1 cellular context compared by ENCODE assay signal in the genomic region with DNA sequence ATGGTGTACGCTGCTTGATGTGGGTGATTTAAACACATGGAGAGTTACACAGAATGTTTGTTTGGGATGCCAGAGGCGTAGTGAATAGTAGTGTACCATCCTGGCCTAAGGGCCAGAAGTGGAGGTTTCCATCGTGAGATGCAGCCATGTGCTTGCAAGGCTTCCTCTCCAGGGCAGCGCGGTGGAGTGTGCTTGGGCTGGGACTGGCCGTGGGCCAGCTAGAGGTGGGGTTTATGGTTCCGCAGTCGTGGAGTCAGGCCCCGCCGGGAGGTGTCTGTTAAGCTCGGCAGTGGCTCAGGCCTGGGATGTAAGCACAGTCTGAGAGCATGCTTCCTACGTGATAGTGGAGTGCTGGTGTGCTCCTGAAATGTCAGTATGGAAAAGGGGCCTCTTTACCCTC.
TF ChIP-seq lines count a peak whose summit lies in the region.

No MANE protein-coding gene starts in this region.

TF ChIP-seq in IMR-90, 13 proteins besides CTCF, POLR2A, EP300 and RAD21 (continued from another document):
- TF ChIP-seq MAZ (IDR thresholded peaks at IDR 0.05; ENCODE audit: borderline replicate concordance, low read depth, low read length) (no peak), FOS (IDR thresholded peaks at IDR 0.05; ENCODE audit: low read depth, low read length) (no peak), CEBPB (IDR thresholded peaks at IDR 0.05; ENCODE audit: low read depth, low read length) (no peak)
- TF ChIP-seq, protein P1, sequence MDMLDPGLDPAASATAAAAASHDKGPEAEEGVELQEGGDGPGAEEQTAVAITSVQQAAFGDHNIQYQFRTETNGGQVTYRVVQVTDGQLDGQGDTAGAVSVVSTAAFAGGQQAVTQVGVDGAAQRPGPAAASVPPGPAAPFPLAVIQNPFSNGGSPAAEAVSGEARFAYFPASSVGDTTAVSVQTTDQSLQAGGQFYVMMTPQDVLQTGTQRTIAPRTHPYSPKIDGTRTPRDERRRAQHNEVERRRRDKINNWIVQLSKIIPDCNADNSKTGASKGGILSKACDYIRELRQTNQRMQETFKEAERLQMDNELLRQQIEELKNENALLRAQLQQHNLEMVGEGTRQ (IDR thresholded peaks at IDR 0.05; ENCODE audit: low read depth, low read length) = no peak
